Comparison of ENCODE assay signal across 14 cellular contexts in genomic region chr21:41370840-41371697, GRCh38. TPM values are rescaled to one million over a fixed set of nuclear protein-coding genes. Genes with fewer than 3 reads are reported as not detected.
A peak's percentile ranks its signal among the peaks of the same experiment; 100 is the strongest.
DNase-seq lines count a peak whose midpoint lies in the region; ATAC-seq and TF ChIP-seq lines count a peak whose summit lies in the region.
"Had no signal": no experiment of that assay in that cellular context is flagged by ENCODE, and none has a peak within 500 bp of the region (broad histone marks: within the 10 kb centered on the region; RNA-seq: fewer than 3 reads in every experiment).

No MANE protein-coding gene starts in this region.

- H3K9me3 Mint-ChIP-seq in T-helper 2 cell treated with Interferon-gamma antibody and Interleukin-4, amounts not matched to agents 5 μg/mL and 100 μg/mL, for 36 hours = no peaks in the 10 kb centered on the region
- H3K9me3 Mint-ChIP-seq in IgD-negative memory B cell = no peaks in the 10 kb centered on the region
- H3K9me3 Mint-ChIP-seq in activated naive CD8-positive, alpha-beta T cell treated with anti-CD3 and anti-CD28 coated beads, Interleukin-2, amount 50 U/mL, for 24 hours = no peaks in the 10 kb centered on the region
- H3K9me3 Mint-ChIP-seq in natural killer cell = no peaks in the 10 kb centered on the region
- no peaks in the 10 kb centered on the region for H3K9me3 Mint-ChIP-seq in progenitor cell of endocrine pancreas (ENCODE audit: low read depth)

- ATAC-seq in activated naive CD8-positive, alpha-beta T cell treated with anti-CD3 and anti-CD28 coated beads, Interleukin-2, amount 50 U/mL, for 24 hours = no peak
- no peak for ATAC-seq in natural killer cell
- ATAC-seq in HG02840 (IDR thresholded peaks at IDR 0.05; ENCODE audit: low FRiP score, unreplicated experiment) = no peak
- no peak for ATAC-seq in HG03439 (IDR thresholded peaks at IDR 0.05; ENCODE audit: unreplicated experiment)
- ATAC-seq: A549, foreskin keratinocyte had no signal

- H3K36me3 Mint-ChIP-seq in T-helper 2 cell treated with Interferon-gamma antibody and Interleukin-4, amounts not matched to agents 5 μg/mL and 100 μg/mL, for 36 hours (ENCODE audit: low read depth) = peaks cover 6% of the 10 kb centered on the region
- H3K36me3 Mint-ChIP-seq in IgD-negative memory B cell (peaks cover 3% of the 10 kb centered on the region), natural killer cell (no peaks in the 10 kb centered on the region), progenitor cell of endocrine pancreas (ENCODE audit: insufficient read depth) (no peaks in the 10 kb centered on the region)
- H3K36me3 Mint-ChIP-seq in activated naive CD8-positive, alpha-beta T cell treated with anti-CD3 and anti-CD28 coated beads, Interleukin-2, amount 50 U/mL, for 24 hours (ENCODE audit: low read depth) = no peaks in the 10 kb centered on the region

- H3K4me1 Mint-ChIP-seq in T-helper 2 cell treated with Interferon-gamma antibody and Interleukin-4, amounts not matched to agents 5 μg/mL and 100 μg/mL, for 36 hours (ENCODE audit: low read depth) = peaks cover 25% of the 10 kb centered on the region
- H3K4me1 Mint-ChIP-seq in IgD-negative memory B cell (peaks cover 28 to 55% (median 33%) of the 10 kb centered on the region in 3 donors), natural killer cell (peaks cover 40% of the 10 kb centered on the region in 2 donors), progenitor cell of endocrine pancreas (ENCODE audit: low read depth) (peaks cover 3% of the 10 kb centered on the region)
- H3K4me1 Mint-ChIP-seq in activated naive CD8-positive, alpha-beta T cell treated with anti-CD3 and anti-CD28 coated beads, Interleukin-2, amount 50 U/mL, for 24 hours = peaks cover 72% of the 10 kb centered on the region

- TF ChIP-seq CTCF in natural killer cell (IDR thresholded peaks at IDR 0.05) = no peak
- TF ChIP-seq CTCF in progenitor cell of endocrine pancreas (IDR thresholded peaks at IDR 0.05; ENCODE audit: unreplicated experiment) = no peak

- peak overlapping the region; percentile 12 for H3K27ac Mint-ChIP-seq in T-helper 2 cell treated with Interferon-gamma antibody and Interleukin-4, amounts not matched to agents 5 μg/mL and 100 μg/mL, for 36 hours
- H3K27ac Mint-ChIP-seq in IgD-negative memory B cell = peak overlapping the region; percentile 31 to 93 (median 56)
- peak overlapping the region; percentile 5 for H3K27ac Mint-ChIP-seq in activated naive CD8-positive, alpha-beta T cell treated with anti-CD3 and anti-CD28 coated beads, Interleukin-2, amount 50 U/mL, for 24 hours
- peak overlapping the region; percentile 81 to 86 for H3K27ac Mint-ChIP-seq in natural killer cell
- no peak overlapping the region for H3K27ac Mint-ChIP-seq in progenitor cell of endocrine pancreas

- H3K4me3 Mint-ChIP-seq in T-helper 2 cell treated with Interferon-gamma antibody and Interleukin-4, amounts not matched to agents 5 μg/mL and 100 μg/mL, for 36 hours = peak overlapping the region; percentile 62
- H3K4me3 Mint-ChIP-seq in IgD-negative memory B cell (peak overlapping the region; percentile 65 to 90 (median 84)), natural killer cell (peak overlapping the region; percentile 86), progenitor cell of endocrine pancreas (ENCODE audit: low read depth) (no peak overlapping the region)
- H3K4me3 Mint-ChIP-seq in activated naive CD8-positive, alpha-beta T cell treated with anti-CD3 and anti-CD28 coated beads, Interleukin-2, amount 50 U/mL, for 24 hours = peak overlapping the region; percentile 27

- intact Hi-C loops in natural killer cell (cut with micrococcal nuclease) = no loop called here

- H3K27me3 Mint-ChIP-seq in T-helper 2 cell treated with Interferon-gamma antibody and Interleukin-4, amounts not matched to agents 5 μg/mL and 100 μg/mL, for 36 hours (ENCODE audit: low read depth) = peaks cover 2% of the 10 kb centered on the region
- H3K27me3 Mint-ChIP-seq in IgD-negative memory B cell (peaks cover 1% of the 10 kb centered on the region), natural killer cell (ENCODE audit: low read depth in 2 of 2) (no peaks in the 10 kb centered on the region), progenitor cell of endocrine pancreas (peaks cover 28% of the 10 kb centered on the region)
- no peaks in the 10 kb centered on the region for H3K27me3 Mint-ChIP-seq in activated naive CD8-positive, alpha-beta T cell treated with anti-CD3 and anti-CD28 coated beads, Interleukin-2, amount 50 U/mL, for 24 hours

- no peak for DNase-seq in T-helper 2 cell treated with Interferon-gamma antibody and Interleukin-4, amounts not matched to agents 5 μg/mL and 100 μg/mL, for 36 hours (ENCODE audit: low spot score)
- DNase-seq in T-helper 2 cell (no peak), natural killer cell (no peak), progenitor cell of endocrine pancreas (ENCODE audit: low spot score, unreplicated experiment) (no peak)
- no peak for DNase-seq in activated naive CD8-positive, alpha-beta T cell treated with anti-CD3 and anti-CD28 coated beads, Interleukin-2, amount 50 U/mL, for 24 hours
- DNase-seq: foreskin keratinocyte; NCI-H2107; pancreas; stimulated activated CD4-positive, alpha-beta T cell treated with anti-CD3 and anti-CD28 coated beads, Interleukin-2, amount 100 ng/mL, for 48 hours had no signal

RNA-seq across cellular contexts. Expression of gene MX2, which starts 9.2 kb away (rescaled TPM):
- 36.6 TPM for polyA plus RNA-seq in IgD-negative memory B cell
- total RNA-seq in natural killer cell (10 to 100 TPM; 37.9 to 73.9 (median 42.6) TPM), progenitor cell of endocrine pancreas (0.69 and 0.86 TPM in 2 replicates)
- polyA plus RNA-seq: A549 had no signal

RNA-seq across cellular contexts. Expression of gene FAM3B, which starts 54.5 kb away (rescaled TPM):
- not detected for polyA plus RNA-seq in IgD-negative memory B cell
- under 1 TPM in 1 of 3 donors, not detected in 2; 0.48 TPM for total RNA-seq in natural killer cell
- total RNA-seq in progenitor cell of endocrine pancreas = 8.2 and 10.1 TPM in 2 replicates
- total RNA-seq: foreskin keratinocyte, temporal lobe had no signal
- polyA plus RNA-seq: A549, foreskin keratinocyte had no signal

RNA-seq across cellular contexts. Expression of gene MX1, which starts 55.0 kb away (rescaled TPM):
- polyA plus RNA-seq in IgD-negative memory B cell = 128 TPM
- total RNA-seq in natural killer cell = 10 to 100 TPM; 22.7 to 67.0 (median 60.6) TPM
- 2.1 and 2.6 TPM in 2 replicates for total RNA-seq in progenitor cell of endocrine pancreas

Comparison
In these comparisons a context has a peak if more than half of its experiments do, and no peak if none do; other contexts are left out.
1. RNA of gene MX2, which starts 9.2 kb away (total RNA-seq): 37.9 to 73.9 TPM in natural killer cell; 0.69 to 0.86 TPM in progenitor cell of endocrine pancreas; every median in the first group is over 10 times any median in the second.